ENCODE assay signal across 8 cellular contexts in the genomic region with DNA sequence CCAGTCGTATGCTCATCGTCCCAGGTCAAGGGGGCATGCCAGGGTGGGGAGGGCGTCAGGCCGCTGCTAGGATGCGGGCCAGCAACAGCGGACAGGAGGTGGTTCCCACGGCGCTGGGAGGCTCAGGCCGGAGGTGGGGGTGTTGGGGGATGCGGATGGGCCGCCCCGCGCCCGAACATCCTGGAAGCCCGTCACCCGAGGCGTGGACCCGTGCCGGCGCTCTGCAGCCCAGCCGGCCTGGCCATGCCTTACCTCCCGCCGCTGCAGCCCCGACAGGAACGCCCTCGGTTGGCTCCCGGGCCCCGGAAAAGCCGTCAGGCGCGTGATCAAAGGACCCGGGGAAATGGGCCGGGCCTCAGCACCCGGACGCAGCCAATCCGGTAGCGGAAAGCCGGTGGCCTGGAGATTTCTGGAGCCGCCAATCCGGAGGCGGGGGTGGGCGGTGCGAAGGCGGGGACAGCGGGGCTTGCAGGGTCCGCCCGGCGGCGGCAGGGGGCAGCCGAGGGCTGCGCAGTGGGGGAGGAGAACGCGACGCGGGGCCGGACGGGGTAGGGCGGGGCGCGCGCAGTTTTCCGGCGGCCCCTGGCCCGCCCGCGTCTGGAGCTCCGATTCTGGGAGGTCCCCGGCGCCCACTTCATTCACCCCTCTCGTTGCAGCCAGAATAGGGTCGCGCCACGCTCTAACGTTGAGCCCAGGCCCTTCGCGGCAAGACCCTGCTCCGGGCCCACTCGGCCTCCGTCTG. TPM values are rescaled to one million over a fixed set of nuclear protein-coding genes. Genes with fewer than 3 reads are reported as not detected.
DNase-seq lines count a peak whose midpoint lies in the region; ATAC-seq and TF ChIP-seq lines count a peak whose summit lies in the region.

A gene (minus strand): TSS at position 280 of the 742 bp plus-strand sequence. CDS start 1,215 bp downstream, outside the sequence.

- DNase-seq in AG20443 (ENCODE audit: low spot score) (peak; percentile 98), NCI-H460 (ENCODE audit: extremely low read depth, low read depth) (peak; percentile 90), cerebellar cortex (ENCODE audit: low spot score) (peak; percentile 97), kidney epithelial cell (ENCODE audit: low read depth) (no peak)
- peak; percentile 99 for DNase-seq in activated CD4-positive, CD25-positive, alpha-beta regulatory T cell treated with anti-CD3 and anti-CD28 coated beads, Interleukin-2, amount 50 U/mL, for 72 hours
- peak; percentile 98 for DNase-seq in stimulated activated CD4-positive, alpha-beta T cell treated with anti-CD3 and anti-CD28 coated beads, Interleukin-15, amount 100 ng/mL, for 24 hours

- no peaks in the 10 kb centered on the region for H3K27me3 ChIP-seq in kidney epithelial cell (ENCODE audit: control insufficient read depth, insufficient read depth, low read length)

- peak; percentile 56 for TF ChIP-seq CTCF in kidney epithelial cell (IDR thresholded peaks at IDR 0.05; ENCODE audit: insufficient read depth, low read length, poor library complexity, severe bottlenecking)

- peak; percentile 70 for ATAC-seq in GM19043 (IDR thresholded peaks at IDR 0.05; ENCODE audit: low read depth, unreplicated experiment)
- ATAC-seq in HG03378 (IDR thresholded peaks at IDR 0.05; ENCODE audit: unreplicated experiment): peak; percentile 60

- H3K4me3 ChIP-seq in kidney epithelial cell (ENCODE audit: low read depth, low read length): peak within 1 kb of the TSS; percentile 78

- H3K36me3 ChIP-seq in kidney epithelial cell (ENCODE audit: control insufficient read depth, insufficient read depth, low read length): no peaks in the 10 kb centered on the region

RNA-seq across cellular contexts. Expression of the gene that starts here (rescaled TPM):
- total RNA-seq in NCI-H460 (2014; rRNA removed; shearing (Covaris generic)): 11.2 and 12.4 TPM in 2 replicates
- 37.4 and 66.9 TPM in 2 replicates for polyA plus RNA-seq in NCI-H460 (2014; cell fraction: nucleus; rRNA removed)
- total RNA-seq in kidney epithelial cell: 33.2 and 38.8 TPM in 2 replicates
